In genomic region chr18:13585379-13586153, GRCh38 we compare ENCODE assay signal across 1 cellular context.
TF ChIP-seq lines count a peak whose summit lies in the region.

No MANE protein-coding gene starts in this region.

TF ChIP-seq in GM12878, 131 proteins besides CTCF, POLR2A, EP300 and RAD21 (continued from another document):
- peak; percentile 66 for TF ChIP-seq CUX1 (IDR thresholded peaks at IDR 0.05; ENCODE audit: insufficient replicate concordance, low read depth, low read length)
- peak; percentile 24 for TF ChIP-seq SKIL (IDR thresholded peaks at IDR 0.05; ENCODE audit: low read depth, poor library complexity, severe bottlenecking)
- TF ChIP-seq NR2C2 (IDR thresholded peaks at IDR 0.05; ENCODE audit: borderline replicate concordance, control insufficient read depth, insufficient read length, low read depth), result no peak
- TF ChIP-seq MTA2 (IDR thresholded peaks at IDR 0.05; ENCODE audit: low read depth), result peak; percentile 70
- 0 out of 4 replicates have a peak, but pooled peaks of 1 of the 2 experiments have one; percentile 16 for TF ChIP-seq BHLHE40 (IDR thresholded peaks at IDR 0.05; ENCODE audit: borderline replicate concordance in 1 of 2, low read depth in 2 of 2, low read length in 1 of 2)
- no peak for TF ChIP-seq CHD1 (IDR thresholded peaks at IDR 0.05; ENCODE audit: low read depth, low read length)
- TF ChIP-seq SPI1 (IDR thresholded peaks at IDR 0.05; ENCODE audit: borderline replicate concordance, insufficient read depth, low read depth, low read length), result peak; percentile 87
- no peak for TF ChIP-seq FOXM1 (IDR thresholded peaks at IDR 0.05; ENCODE audit: low read depth, low read length)
- TF ChIP-seq ZNF24 (IDR thresholded peaks at IDR 0.05), result peak; percentile 65
- TF ChIP-seq IRF4 (IDR thresholded peaks at IDR 0.05; ENCODE audit: low read depth, low read length), result peak; percentile 42; the same call in 1 of the 2 replicates
- TF ChIP-seq DPF2 (IDR thresholded peaks at IDR 0.05), result peak; percentile 83
- no peak for TF ChIP-seq ZNF622 (IDR thresholded peaks at IDR 0.05)
- TF ChIP-seq RELB (IDR thresholded peaks at IDR 0.05; ENCODE audit: low read depth), result peak; percentile 67
TF ChIP-seq in GM12878: peak in this region for 13.
